9 cellular contexts compared by ENCODE assay signal in genomic region chr1:212979340-212980122, GRCh38. TPM values are rescaled to one million over a fixed set of nuclear protein-coding genes. Genes with fewer than 3 reads are reported as not detected.
DNase-seq lines count a peak whose midpoint lies in the region; ATAC-seq, FAIRE-seq and TF ChIP-seq lines count a peak whose summit lies in the region.
"Had no signal": no experiment of that assay in that cellular context is flagged by ENCODE, and none has a peak within 500 bp of the region (broad histone marks: within the 10 kb centered on the region; RNA-seq: fewer than 3 reads in every experiment).

No MANE protein-coding gene starts in this region.

- no TSS peak for BruUV-seq in GM12878 (replicated peaks; lab: Mats Ljungman, UMichigan)

- peak overlapping the region; percentile 66 for H3K4me2 ChIP-seq in GM12878 (ENCODE audit: control insufficient read depth, insufficient read depth)

- H2AFZ ChIP-seq in GM12878 (ENCODE audit: control insufficient read depth, low read depth, low read length), result peak overlapping the region; percentile 2

- H3K9me3 Mint-ChIP-seq in CD4-positive, CD25-positive, alpha-beta regulatory T cell, result peaks cover 0 to 1% (median 0%) of the 10 kb centered on the region in 7 donors

- peaks cover 6 to 60% (median 31%) of the 10 kb centered on the region in 4 donors for H3K4me1 Mint-ChIP-seq in CD4-positive, CD25-positive, alpha-beta regulatory T cell

- H3K9me3 ChIP-seq in CD4-positive, CD25-positive, alpha-beta regulatory T cell (ENCODE audit: control insufficient read depth in 2 of 2, low read length in 2 of 2), result no peaks in the 10 kb centered on the region
- H3K9me3 ChIP-seq in GM12878 (replicated peaks; ENCODE audit: control insufficient read depth, insufficient read depth, low read length), result no peaks in the 10 kb centered on the region
- H3K9me3 ChIP-seq in ascending aorta, result no peaks in the 10 kb centered on the region

- peaks cover 4% of the 10 kb centered on the region; the same call in 1 of the 2 replicates for H3K79me2 ChIP-seq in GM12878 (ENCODE audit: control insufficient read depth, insufficient read depth, low read length)

- peaks cover 33% of the 10 kb centered on the region for H3K4me1 ChIP-seq in CD4-positive, CD25-positive, alpha-beta regulatory T cell (ENCODE audit: control insufficient read depth, insufficient read depth, low read length, poor library complexity, severe bottlenecking)
- H3K4me1 ChIP-seq in GM12878 (ENCODE audit: control insufficient read depth, insufficient read depth, low read length) (peaks cover 56% of the 10 kb centered on the region), ascending aorta (peaks cover 3 to 14% of the 10 kb centered on the region in 2 donors)

- no peaks in the 10 kb centered on the region for H4K20me1 ChIP-seq in GM12878 (ENCODE audit: control insufficient read depth, insufficient read depth)

- in situ Hi-C loops in GM12878 (cut with MboI), result no loop called here

- no peak; a peak in 1 of 6 replicates for TF ChIP-seq CTCF in GM12878 (IDR thresholded peaks at IDR 0.05 in 2 of 3, conservative IDR thresholded peaks at IDR 0.05 in 1 of 3; ENCODE audit: control insufficient read depth in 2 of 3, extremely low read depth in 1 of 3, insufficient read depth in 1 of 3, low read depth in 3 of 3, low read length in 3 of 3)
- TF ChIP-seq CTCF in ascending aorta (IDR thresholded peaks at IDR 0.05), result no peak

- peak; percentile 66 to 69; a peak in 2 of 4 replicates for TF ChIP-seq EP300 in GM12878 (IDR thresholded peaks at IDR 0.05; ENCODE audit: borderline replicate concordance in 1 of 2, control insufficient read depth in 1 of 2, low read depth in 2 of 2, low read length in 2 of 2)

- POLR2A ChIA-PET in GM12878 (lab: Charles Lee), result interaction anchor here (0.6 to 6.1 kb wide), 12 partner anchors 9 to 122 kb away, joined by 3 to 71 read pairs (median 5); partner anchors contain the start of genes FLVCR1 and VASH2

- intact Hi-C loops in GM12878 (cut with micrococcal nuclease; ENCODE audit: unreplicated experiment) (loop anchor here (1.0 to 5.0 kb wide), 3 partner anchors 11 to 302 kb away; no protein-coding TSS in a partner anchor), ascending aorta (cut with DNase I) (no loop called here)

- CTCF ChIA-PET in GM12878 (lab: Yijun Ruan, JAX), result interaction anchor here (0.6 to 8.0 kb wide), 16 partner anchors 13 to 281 kb away, joined by 3 to 61 read pairs (median 5); partner anchors contain the start of gene VASH2

- DNase-seq in CD4-positive, CD25-positive, alpha-beta regulatory T cell, result peak in 2 of 3 donors; percentile 46 to 57
- DNase-seq in GM12878 (ENCODE audit: low read depth, low spot score) (peak; percentile 96), ascending aorta (ENCODE audit: low spot score in 2 of 2) (no peak), amygdala (lab: John Stamatoyannopoulos, UW) (no peak), NCI-H446 treated with DMSO at 0.1 percent for 48 hours (lab: John Stamatoyannopoulos, UW) (no peak)
- DNase-seq: activated CD4-positive, CD25-positive, alpha-beta regulatory T cell treated with anti-CD3 and anti-CD28 coated beads, Interleukin-2, amount 50 U/mL, for 72 hours had no signal

- FAIRE-seq in GM12878 (lab: Jason Lieb, UNC), result peak; percentile 97

- H3K4me3 ChIP-seq in CD4-positive, CD25-positive, alpha-beta regulatory T cell (ENCODE audit: low read depth, low read length), result peak overlapping the region; percentile 22
- H3K4me3 ChIP-seq in GM12878 (no peak overlapping the region), ascending aorta (no peak overlapping the region)

- H3K4me3 Mint-ChIP-seq in CD4-positive, CD25-positive, alpha-beta regulatory T cell, result peak overlapping the region in 3 of 4 donors; percentile 56 to 70 (median 57)

- TF ChIP-seq RAD21 in GM12878 (IDR thresholded peaks at IDR 0.05; ENCODE audit: insufficient read depth, low read depth, low read length), result no peak; the same call in 1 of the 2 replicates

- SMC1A ChIA-PET in GM12878 (lab: Charles Lee; ENCODE audit: uncharacterized antibody, unreplicated experiment), result interaction anchor here (0.6 to 7.8 kb wide), 20 partner anchors 12 to 299 kb away, joined by 3 to 86 read pairs (median 4); partner anchors contain the start of gene FLVCR1

- RAD21 ChIA-PET in GM12878 (lab: Charles Lee; ENCODE audit: unreplicated experiment), result interaction anchor here (0.7 to 7.3 kb wide), 22 partner anchors 9 to 502 kb away, joined by 3 to 73 read pairs (median 5); partner anchors contain the start of genes FLVCR1, NSL1 and TATDN3

- ATAC-seq in CD4-positive, CD25-positive, alpha-beta regulatory T cell (ENCODE audit: low read depth in 2 of 2), result peak; percentile 45 to 58
- ATAC-seq in GM19023 (IDR thresholded peaks at IDR 0.05; ENCODE audit: unreplicated experiment) (peak; percentile 61), HG02938 (IDR thresholded peaks at IDR 0.05; ENCODE audit: unreplicated experiment) (peak; percentile 60), GM12878 (peak; percentile 84), GM19324 (IDR thresholded peaks at IDR 0.05; ENCODE audit: low FRiP score, unreplicated experiment) (no peak)

- H3K27ac Mint-ChIP-seq in CD4-positive, CD25-positive, alpha-beta regulatory T cell, result peak overlapping the region; percentile 40 to 93 (median 90)

- WGBS in GM12878 (ENCODE audit: insufficient coverage, insufficient replicate concordance, low lambda C conversion rate, missing lambda C conversion rate), result 2% methylated on average over 12 of the region's 14 CpGs

- TF ChIP-seq POLR2A in GM12878 (IDR thresholded peaks at IDR 0.05; ENCODE audit: low read depth, low read length), result peak; percentile 51

- peaks cover 4% of the 10 kb centered on the region for H3K27me3 Mint-ChIP-seq in CD4-positive, CD25-positive, alpha-beta regulatory T cell

- no peaks in the 10 kb centered on the region for H3K27me3 ChIP-seq in CD4-positive, CD25-positive, alpha-beta regulatory T cell (ENCODE audit: control insufficient read depth, insufficient read depth, low read length)
- H3K27me3 ChIP-seq in GM12878 (replicated peaks in 1 of 2; ENCODE audit: control insufficient read depth in 2 of 2, insufficient read depth in 2 of 2, low read length in 1 of 2) (no peaks in the 10 kb centered on the region), ascending aorta (no peaks in the 10 kb centered on the region)

- no peaks in the 10 kb centered on the region for H3K36me3 ChIP-seq in CD4-positive, CD25-positive, alpha-beta regulatory T cell (ENCODE audit: control insufficient read depth, insufficient read depth, low read length)
- H3K36me3 ChIP-seq in GM12878 (ENCODE audit: control insufficient read depth in 2 of 2, insufficient read depth in 2 of 2, low read length in 1 of 2) (peaks cover 2 to 6% of the 10 kb centered on the region in 2 experiments), ascending aorta (no peaks in the 10 kb centered on the region)

- no peaks in the 10 kb centered on the region for H3K36me3 Mint-ChIP-seq in CD4-positive, CD25-positive, alpha-beta regulatory T cell

- peak overlapping the region; percentile 53 for H3K9ac ChIP-seq in GM12878 (ENCODE audit: control insufficient read depth, insufficient read depth, low read length)

- H3K27ac ChIP-seq in CD4-positive, CD25-positive, alpha-beta regulatory T cell (ENCODE audit: insufficient read depth, low read length, poor library complexity, severe bottlenecking), result peak overlapping the region; percentile 64
- H3K27ac ChIP-seq in GM12878 (ENCODE audit: control insufficient read depth, insufficient read depth), result peak overlapping the region; percentile 93
- H3K27ac ChIP-seq in ascending aorta, result no peak overlapping the region

TF ChIP-seq in GM12878, 131 proteins besides CTCF, POLR2A, EP300 and RAD21 (continues in another document):
- TF ChIP-seq HCFC1 (IDR thresholded peaks at IDR 0.05; ENCODE audit: low read length) (no peak), PAX8 (IDR thresholded peaks at IDR 0.05) (no peak)

RNA-seq across cellular contexts. Expression of gene VASH2, which starts 29.2 kb away (rescaled TPM):
- 1.7 TPM for total RNA-seq in CD4-positive, CD25-positive, alpha-beta regulatory T cell
- polyA plus RNA-seq in CD4-positive, CD25-positive, alpha-beta regulatory T cell, result under 1 TPM; 0.25 to 0.55 (median 0.34) TPM
- total RNA-seq in GM12878 (2013; cell fraction: nucleolus; rRNA removed), result 253 and 276 TPM in 2 replicates
- total RNA-seq in GM12878 (2014; rRNA removed) (16.4 and 18.7 TPM in 2 replicates), GM12878 (2014; rRNA removed; fragmentation: Illumina TruSeq; extraction: Trizol) (19.6 and 20.6 TPM in 2 replicates), GM12878 (2021) (29.2 and 29.7 TPM in 2 replicates), ascending aorta (0.11 TPM)
- polyA plus RNA-seq in GM12878 (2011; ENCODE audit: low read depth), result 5.9 TPM
- polyA plus RNA-seq in GM12878 (2011; rRNA removed) (29.4 and 35.7 TPM in 2 replicates), GM12878 (2014; fragmentation: Illumina TruSeq; extraction: Trizol) (25.9 and 35.2 TPM in 2 replicates), GM12878 (2014; fragmentation: Nextera tagmentation; extraction: Ambion mirVana) (1 to 10 TPM; 5.4 to 6.5 TPM), GM12878 (2014; rRNA removed) (23.8 and 25.1 TPM in 2 replicates), GM12878 (2016; fragmentation: Nextera tagmentation; extraction: Ambion mirVana) (10 to 100 TPM; 17.2 to 25.5 TPM)
- 17.6 and 21.4 TPM in 2 replicates for polyA plus RNA-seq in GM12878 (2011; cell fraction: cytosol; rRNA removed)
- 41.2 and 43.5 TPM in 2 replicates for polyA plus RNA-seq in GM12878 (2011; cell fraction: nucleus; rRNA removed)
- 11.7 and 14.9 TPM in 2 replicates for polyA plus RNA-seq in GM12878 (2012)
- 41.6 and 44.3 TPM in 2 replicates for polyA minus RNA-seq in GM12878 (2011; rRNA and poly(A)+ RNA removed)
- polyA minus RNA-seq in GM12878 (2011; cell fraction: cytosol; rRNA and poly(A)+ RNA removed), result 10.4 and 15.6 TPM in 2 replicates
- polyA minus RNA-seq in GM12878 (2011; cell fraction: nucleus; rRNA and poly(A)+ RNA removed), result 21.4 and 39.5 TPM in 2 replicates

RNA-seq across cellular contexts. Expression of gene ANGEL2, which starts 36.1 kb away (rescaled TPM):
- total RNA-seq in CD4-positive, CD25-positive, alpha-beta regulatory T cell, result 57.3 TPM
- polyA plus RNA-seq in CD4-positive, CD25-positive, alpha-beta regulatory T cell, result 10 to 100 TPM; 25.2 to 39.2 (median 34.4) TPM
- 158 and 182 TPM in 2 replicates for total RNA-seq in GM12878 (2013; cell fraction: nucleolus; rRNA removed)
- 53.2 and 53.9 TPM in 2 replicates for total RNA-seq in GM12878 (2014; rRNA removed)
- 37.0 and 38.7 TPM in 2 replicates for total RNA-seq in GM12878 (2014; rRNA removed; fragmentation: Illumina TruSeq; extraction: Trizol)
- 27.7 and 30.0 TPM in 2 replicates for total RNA-seq in GM12878 (2021)
- 21.7 TPM for polyA plus RNA-seq in GM12878 (2011; ENCODE audit: low read depth)
- polyA plus RNA-seq in GM12878 (2011; rRNA removed), result 31.3 and 41.4 TPM in 2 replicates
- 14.9 and 16.3 TPM in 2 replicates for polyA plus RNA-seq in GM12878 (2011; cell fraction: cytosol; rRNA removed)
- polyA plus RNA-seq in GM12878 (2011; cell fraction: nucleus; rRNA removed), result 29.5 and 30.7 TPM in 2 replicates
- polyA plus RNA-seq in GM12878 (2012), result 17.5 and 19.7 TPM in 2 replicates
- 25.0 and 29.8 TPM in 2 replicates for polyA plus RNA-seq in GM12878 (2014; fragmentation: Illumina TruSeq; extraction: Trizol)
- polyA plus RNA-seq in GM12878 (2014; fragmentation: Nextera tagmentation; extraction: Ambion mirVana), result 10 to 100 TPM in 1 of 2 experiments, 1 to 10 TPM in 1; 6.3 to 13.6 TPM
- 28.0 and 33.2 TPM in 2 replicates for polyA plus RNA-seq in GM12878 (2014; rRNA removed)
- 10 to 100 TPM; 29.9 to 31.9 TPM for polyA plus RNA-seq in GM12878 (2016; fragmentation: Nextera tagmentation; extraction: Ambion mirVana)
- polyA minus RNA-seq in GM12878 (2011; rRNA and poly(A)+ RNA removed), result 35.1 and 39.8 TPM in 2 replicates
- 17.1 and 18.2 TPM in 2 replicates for polyA minus RNA-seq in GM12878 (2011; cell fraction: cytosol; rRNA and poly(A)+ RNA removed)
- 32.4 and 42.4 TPM in 2 replicates for polyA minus RNA-seq in GM12878 (2011; cell fraction: nucleus; rRNA and poly(A)+ RNA removed)
- 36.7 TPM for total RNA-seq in ascending aorta

Comparison
In these comparisons a context has a peak if more than half of its experiments do, and no peak if none do; other contexts are left out.
1. DNase-seq: peak in CD4-positive, CD25-positive, alpha-beta regulatory T cell (2 of 3) and GM12878 (single experiment); none in ascending aorta (0 of 2), amygdala (0 of 56) and NCI-H446 treated with DMSO at 0.1 percent for 48 hours (single experiment).
2. H3K27ac ChIP-seq: peak in CD4-positive, CD25-positive, alpha-beta regulatory T cell (single experiment) and GM12878 (single experiment); none in ascending aorta (0 of 2).